25 cellular contexts compared by ENCODE assay signal in genomic region chr6:161066511-161066910, GRCh38.
DNase-seq lines count a peak whose midpoint lies in the region; ATAC-seq, FAIRE-seq and TF ChIP-seq lines count a peak whose summit lies in the region.
"Had no signal": no experiment of that assay in that cellular context is flagged by ENCODE, and none has a peak within 500 bp of the region (broad histone marks: within the 10 kb centered on the region; RNA-seq: fewer than 3 reads in every experiment).

No MANE protein-coding gene starts in this region.

- no peak overlapping the region for H3K4me2 ChIP-seq in HepG2 (ENCODE audit: low read depth, low read length)

- TF ChIP-seq CTCF in HEK293 (tag by site-specific recombination; IDR thresholded peaks at IDR 0.05) (no peak), fibroblast of villous mesenchyme (IDR thresholded peaks at IDR 0.05; ENCODE audit: insufficient read depth, low read depth, low read length) (no peak), HepG2 (CRISPR knock-in tag; IDR thresholded peaks at IDR 0.05) (no peak)

- H3K27me3 Mint-ChIP-seq in T-helper 17 cell = no peaks in the 10 kb centered on the region
- H3K27me3 Mint-ChIP-seq: CD8-positive, alpha-beta memory T cell; memory B cell; naive thymus-derived CD4-positive, alpha-beta T cell had no signal

- no peaks in the 10 kb centered on the region for H4K20me1 ChIP-seq in HepG2 (ENCODE audit: insufficient read depth, low read length)

- intact Hi-C loops in HepG2 (cut with micrococcal nuclease; ENCODE audit: unreplicated experiment) = no loop called here

- no peak for ATAC-seq in T-helper 17 cell
- no peak for ATAC-seq in HepG2
- ATAC-seq: activated naive CD4-positive, alpha-beta T cell treated with anti-CD3 and anti-CD28 coated beads, Interleukin-2, amount 50 U/mL, for 72 hours; naive thymus-derived CD4-positive, alpha-beta T cell; stimulated activated naive CD8-positive, alpha-beta T cell treated with anti-CD3 and anti-CD28 coated beads, Interleukin-15, Interleukin-2, amounts not matched to agents 100 U/mL and 50 U/mL, for 24 hours had no signal

- no peaks in the 10 kb centered on the region for H3K79me2 ChIP-seq in HepG2 (ENCODE audit: insufficient read depth, low read length)

- H3K4me1 Mint-ChIP-seq in T-helper 17 cell = peaks cover 40% of the 10 kb centered on the region

- TF ChIP-seq POLR2A in HepG2 (IDR thresholded peaks at IDR 0.05; ENCODE audit: insufficient read depth in 1 of 2, low read depth in 2 of 2, low read length in 2 of 2) = no peak

- POLR2A ChIA-PET in HEK293 (lab: Yijun Ruan, JAX) (no interaction called here), HepG2 (lab: Yijun Ruan, JAX) (no interaction called here)

- WGBS in HepG2 (ENCODE audit: low lambda C conversion rate) = 96% methylated on average over 3 of the region's 3 CpGs

- TF ChIP-seq EP300 in HepG2 (IDR thresholded peaks at IDR 0.05; ENCODE audit: low read depth in 2 of 2, low read length in 2 of 2) (no peak), HepG2 (CRISPR knock-in tag; IDR thresholded peaks at IDR 0.05; ENCODE audit: borderline replicate concordance) (no peak)

- DNase-seq in AG20443 (ENCODE audit: low spot score) (peak; percentile 21), T-helper 17 cell (no peak), fibroblast of villous mesenchyme (ENCODE audit: low read depth) (peak; percentile 68), activated gamma-delta T cell (lab: John Stamatoyannopoulos, UW) (no peak), HepG2 (ENCODE audit: low spot score) (no peak), HT-29 (ENCODE audit: low spot score) (no peak), hypothalamus (lab: John Stamatoyannopoulos, UW) (no peak)
- DNase-seq: activated CD4-positive, alpha-beta T cell treated with anti-CD3 and anti-CD28 coated beads for 4 hours; CD8-positive, alpha-beta memory T cell; cerebellar nuclear complex; DMS79; naive thymus-derived CD4-positive, alpha-beta T cell; NCI-H1436 treated with DMSO at 0.1 percent for 48 hours; NCI-H82; occipital lobe; OCI-M1; SHP77; stimulated activated CD4-positive, alpha-beta T cell treated with anti-CD3 and anti-CD28 coated beads, Interleukin-4, amount 100 ng/mL, for 24 hours; stimulated activated naive CD8-positive, alpha-beta T cell treated with anti-CD3 and anti-CD28 coated beads, Interleukin-15, Interleukin-2, amounts not matched to agents 100 U/mL and 50 U/mL, for 24 hours; thyroid gland had no signal

- no peak for TF ChIP-seq RAD21 in HepG2 (CRISPR knock-in tag; IDR thresholded peaks at IDR 0.05)

- H2AFZ ChIP-seq in HepG2 (ENCODE audit: low read length) = no peak overlapping the region

- H3K9me3 ChIP-seq in HEK293 (ENCODE audit: control insufficient read depth, insufficient read depth, low read depth, low read length) (no peaks in the 10 kb centered on the region), T-helper 17 cell (ENCODE audit: control insufficient read depth, low read length, poor library complexity, severe bottlenecking) (no peaks in the 10 kb centered on the region), HepG2 (ENCODE audit: low read length) (no peaks in the 10 kb centered on the region)
- H3K9me3 ChIP-seq: right atrium auricular region, thyroid gland had no signal

- H3K4me1 ChIP-seq in HEK293 (ENCODE audit: control insufficient read depth, insufficient read depth, low read length) (peaks cover 13% of the 10 kb centered on the region; the same call in 1 of the 2 replicates), HepG2 (ENCODE audit: insufficient read depth, low read length) (no peaks in the 10 kb centered on the region)
- H3K4me1 ChIP-seq: right atrium auricular region, thyroid gland had no signal

- in situ Hi-C loops in HepG2 (cut with HindIII; ENCODE audit: extremely low pct_ligation_motif_present, low pct_unique_long_range_greater_than_20kb) = no loop called here

- peak overlapping the region; percentile 86 for H3K27ac Mint-ChIP-seq in T-helper 17 cell
- H3K27ac Mint-ChIP-seq: memory B cell had no signal

- no peaks in the 10 kb centered on the region for H3K36me3 ChIP-seq in HEK293 (ENCODE audit: control insufficient read depth in 2 of 2, insufficient read depth in 1 of 2, low read length in 2 of 2)
- peaks cover 3 to 5% of the 10 kb centered on the region in 2 experiments for H3K36me3 ChIP-seq in HepG2 (replicated peaks in 1 of 2; ENCODE audit: control insufficient read depth in 1 of 2, insufficient read depth in 2 of 2, low read length in 2 of 2)
- H3K36me3 ChIP-seq: thyroid gland had no signal

- no peak overlapping the region for H3K4me3 ChIP-seq in HEK293 (ENCODE audit: low read depth, low read length)
- H3K4me3 ChIP-seq in fibroblast of villous mesenchyme (ENCODE audit: low read depth, low read length) = no peak overlapping the region
- H3K4me3 ChIP-seq in HepG2 (replicated peaks in 1 of 3; ENCODE audit: insufficient read depth in 1 of 3, low read depth in 2 of 3, low read length in 3 of 3) = no peak overlapping the region
- H3K4me3 ChIP-seq: right atrium auricular region, thyroid gland had no signal

- peaks cover 4% of the 10 kb centered on the region for H3K36me3 Mint-ChIP-seq in T-helper 17 cell (ENCODE audit: low read depth)

- FAIRE-seq in HepG2 (lab: Jason Lieb, UNC) = no peak
- FAIRE-seq: GM12891 had no signal

- H3K4me3 Mint-ChIP-seq in T-helper 17 cell = no peak overlapping the region
- H3K4me3 Mint-ChIP-seq: CD8-positive, alpha-beta memory T cell; memory B cell had no signal

- no peak overlapping the region for H3K9ac ChIP-seq in HepG2 (ENCODE audit: insufficient read depth, low read depth, low read length)

- H3K27me3 ChIP-seq in HepG2 (ENCODE audit: control insufficient read depth in 1 of 2, insufficient read depth in 2 of 2, low read length in 2 of 2) = no peaks in the 10 kb centered on the region
- H3K27me3 ChIP-seq: right atrium auricular region, thyroid gland had no signal

- H3K27ac ChIP-seq in HEK293 (ENCODE audit: extremely low read depth, low read depth, low read length) (no peak overlapping the region), HepG2 (ENCODE audit: extremely low read length, insufficient read depth, low read length) (no peak overlapping the region)
- H3K27ac ChIP-seq: right atrium auricular region, thyroid gland had no signal

- CTCF ChIA-PET in HEK293 (lab: Yijun Ruan, JAX) = interaction anchor here (0.9 kb wide), 1 partner anchor 307 kb away, joined by 3 read pairs; no protein-coding TSS in a partner anchor
- CTCF ChIA-PET in HepG2 (lab: Yijun Ruan, JAX; ENCODE audit: low intra/inter-chr PET ratio, low total read pairs) = no interaction called here

- no TSS peak for BruUV-seq in HepG2 (replicated peaks; lab: Mats Ljungman, UMichigan)

TF ChIP-seq in HEK293, 187 proteins besides CTCF, POLR2A, EP300 and RAD21:
- no peak for TF ChIP-seq ZNF146 (tag by site-specific recombination; IDR thresholded peaks at IDR 0.05)
- peak; percentile 75 for TF ChIP-seq SETDB1 (IDR thresholded peaks at IDR 0.05; ENCODE audit: insufficient read length, low read length)

TF ChIP-seq in HepG2, 621 proteins besides CTCF, POLR2A, EP300 and RAD21 (continues in another document):
- TF ChIP-seq CBFB (CRISPR knock-in tag; IDR thresholded peaks at IDR 0.05) (no peak), ZNF546 (CRISPR knock-in tag; conservative IDR thresholded peaks at IDR 0.05) (no peak), SPEN (CRISPR knock-in tag; IDR thresholded peaks at IDR 0.05; ENCODE audit: low read depth) (no peak), ZNF205 (CRISPR knock-in tag; IDR thresholded peaks at IDR 0.05) (no peak), ZNF713 (CRISPR knock-in tag; IDR thresholded peaks at IDR 0.05) (no peak), SRSF4 (IDR thresholded peaks at IDR 0.05; ENCODE audit: low read depth, low read length, poor library complexity, severe bottlenecking) (no peak), ZBTB3 (CRISPR knock-in tag; IDR thresholded peaks at IDR 0.05; ENCODE audit: borderline replicate concordance, low read depth) (no peak), GPBP1L1 (CRISPR knock-in tag; IDR thresholded peaks at IDR 0.05) (no peak), ZNF329 (CRISPR knock-in tag; IDR thresholded peaks at IDR 0.05; ENCODE audit: low read depth) (no peak), CERS6 (CRISPR knock-in tag; IDR thresholded peaks at IDR 0.05) (no peak), ZNF720 (CRISPR knock-in tag; IDR thresholded peaks at IDR 0.05) (no peak), KDM5A (IDR thresholded peaks at IDR 0.05; ENCODE audit: borderline replicate concordance, low read length) (no peak), NFE2L1 (CRISPR knock-in tag; IDR thresholded peaks at IDR 0.05; ENCODE audit: borderline replicate concordance) (no peak), HOXA9 (CRISPR knock-in tag; IDR thresholded peaks at IDR 0.05; ENCODE audit: borderline replicate concordance) (no peak), ZNF296 (CRISPR knock-in tag; conservative IDR thresholded peaks at IDR 0.05) (no peak)

Comparison
In these comparisons a context has a peak if more than half of its experiments do, and no peak if none do; other contexts are left out.
1. DNase-seq: peak in AG20443 (single experiment) and fibroblast of villous mesenchyme (single experiment); none in T-helper 17 cell (0 of 3), activated gamma-delta T cell (single experiment), HepG2 (single experiment), HT-29 (single experiment) and hypothalamus (0 of 51).